17 cellular contexts compared by ENCODE assay signal in the genomic region with DNA sequence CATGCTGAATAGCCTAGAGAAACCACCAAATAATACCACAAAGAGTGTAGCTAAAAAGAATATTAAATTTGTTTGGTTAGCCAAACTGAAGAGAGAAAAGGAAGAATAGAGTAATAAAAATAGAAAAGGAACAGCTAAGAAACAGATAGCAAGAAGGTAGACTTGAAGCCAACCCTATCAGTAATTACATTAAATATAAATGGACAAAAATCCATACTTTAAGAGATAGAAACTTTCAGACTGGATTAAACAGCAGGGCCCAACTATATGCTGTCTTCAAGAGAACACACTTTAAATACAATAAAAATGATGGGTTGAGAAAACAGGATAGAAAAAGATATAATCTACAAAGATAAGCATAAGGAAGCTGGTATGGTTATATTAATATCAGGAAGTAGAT. TPM values are rescaled to one million over a fixed set of nuclear protein-coding genes. Genes with fewer than 3 reads are reported as not detected.
DNase-seq lines count a peak whose midpoint lies in the region; ATAC-seq and TF ChIP-seq lines count a peak whose summit lies in the region.
"Had no signal": no experiment of that assay in that cellular context is flagged by ENCODE, and none has a peak within 500 bp of the region (broad histone marks: within the 10 kb centered on the region; RNA-seq: fewer than 3 reads in every experiment).

No MANE protein-coding gene starts in this region.

- no peaks in the 10 kb centered on the region for H3K27me3 Mint-ChIP-seq in activated CD4-positive, alpha-beta memory T cell treated with anti-CD3 and anti-CD28 coated beads for 36 hours
- no peaks in the 10 kb centered on the region for H3K27me3 Mint-ChIP-seq in activated CD4-positive, alpha-beta memory T cell treated with anti-CD3 and anti-CD28 coated beads, Interleukin-2, amount 10 ng/mL, durations not matched to agents 7 days and 5 days
- H3K27me3 Mint-ChIP-seq in activated naive CD4-positive, alpha-beta T cell treated with anti-CD3 and anti-CD28 coated beads, Interleukin-2, amount 10 ng/mL, durations not matched to agents 7 days and 5 days, result no peaks in the 10 kb centered on the region
- no peaks in the 10 kb centered on the region for H3K27me3 Mint-ChIP-seq in CD4-positive, alpha-beta T cell
- H3K27me3 Mint-ChIP-seq in activated T-helper 17 cell treated with anti-CD3 and anti-CD28 coated beads, Interleukin-2, amount 50 U/mL, for 72 hours, result no peaks in the 10 kb centered on the region

- peaks cover 76% of the 10 kb centered on the region for H3K36me3 Mint-ChIP-seq in activated CD4-positive, alpha-beta memory T cell treated with anti-CD3 and anti-CD28 coated beads for 36 hours
- H3K36me3 Mint-ChIP-seq in activated CD4-positive, alpha-beta memory T cell treated with anti-CD3 and anti-CD28 coated beads, Interleukin-2, amount 10 ng/mL, durations not matched to agents 7 days and 5 days (ENCODE audit: low read depth), result peaks cover 78% of the 10 kb centered on the region
- H3K36me3 Mint-ChIP-seq in activated naive CD4-positive, alpha-beta T cell treated with anti-CD3 and anti-CD28 coated beads, Interleukin-2, amount 10 ng/mL, durations not matched to agents 7 days and 5 days, result peaks cover 69% of the 10 kb centered on the region
- H3K36me3 Mint-ChIP-seq in activated naive CD4-positive, alpha-beta T cell treated with anti-CD3 and anti-CD28 coated beads, Interleukin-2, amount 50 U/mL, for 72 hours, result peaks cover 40 to 79% of the 10 kb centered on the region in 2 donors
- no peaks in the 10 kb centered on the region for H3K36me3 Mint-ChIP-seq in CD4-positive, alpha-beta T cell (ENCODE audit: low read depth)
- peaks cover 100% of the 10 kb centered on the region for H3K36me3 Mint-ChIP-seq in activated T-helper 17 cell treated with anti-CD3 and anti-CD28 coated beads, Interleukin-2, amount 50 U/mL, for 72 hours (ENCODE audit: low read depth)
- H3K36me3 Mint-ChIP-seq: CD8-positive, alpha-beta T cell had no signal

- no peak overlapping the region for H3K27ac ChIP-seq in CD4-positive, alpha-beta T cell (ENCODE audit: low read depth, low read length)
- H3K27ac ChIP-seq: BLaER1 treated with 17β-estradiol and CSF1 and Interleukin-3, amounts not matched to agents 10 nM and 100 nM; HL-60 had no signal

- DNase-seq in activated CD4-positive, alpha-beta memory T cell treated with anti-CD3 and anti-CD28 coated beads for 36 hours, result no peak
- no peak for DNase-seq in activated CD4-positive, alpha-beta memory T cell treated with anti-CD3 and anti-CD28 coated beads, Interleukin-2, amount 10 ng/mL, durations not matched to agents 7 days and 5 days
- no peak for DNase-seq in activated naive CD4-positive, alpha-beta T cell treated with anti-CD3 and anti-CD28 coated beads, Interleukin-2, amount 10 ng/mL, durations not matched to agents 7 days and 5 days
- no peak for DNase-seq in activated naive CD4-positive, alpha-beta T cell treated with anti-CD3 and anti-CD28 coated beads, Interleukin-2, amount 50 U/mL, for 72 hours (ENCODE audit: low spot score in 2 of 2)
- DNase-seq in CD4-positive, alpha-beta T cell, result no peak
- DNase-seq in activated effector memory CD4-positive, alpha-beta T cell treated with Interleukin-2 at 50 U/mL for 16 hours, result no peak
- DNase-seq: 8988T; Caco-2; CD8-positive, alpha-beta T cell; DND-41; GDM1; HCEC 1CT had no signal

- H3K27me3 ChIP-seq in CD4-positive, alpha-beta T cell (ENCODE audit: control insufficient read depth, insufficient read depth, low read length), result no peaks in the 10 kb centered on the region

- no peaks in the 10 kb centered on the region for H3K9me3 ChIP-seq in CD4-positive, alpha-beta T cell (ENCODE audit: control insufficient read depth, low read length)

- CTCF ChIA-PET in activated CD4-positive, alpha-beta memory T cell treated with anti-CD3 and anti-CD28 coated beads for 36 hours (lab: Charles Lee), result no interaction called here
- CTCF ChIA-PET in activated CD4-positive, alpha-beta memory T cell treated with anti-CD3 and anti-CD28 coated beads, Interleukin-2, amount 10 ng/mL, durations not matched to agents 7 days and 5 days (lab: Charles Lee), result interaction anchor here (1.0 to 2.1 kb wide), 4 partner anchors 16 to 55 kb away, joined by 3 to 7 read pairs (median 4); no protein-coding TSS in a partner anchor
- CTCF ChIA-PET in activated naive CD4-positive, alpha-beta T cell treated with anti-CD3 and anti-CD28 coated beads, Interleukin-2, amount 10 ng/mL, durations not matched to agents 7 days and 5 days (lab: Charles Lee), result interaction anchor here (1.4 kb wide), 1 partner anchor 59 kb away, joined by 3 read pairs; no protein-coding TSS in a partner anchor
- CTCF ChIA-PET in CD4-positive, alpha-beta T cell (lab: Charles Lee), result interaction anchor here (1.3 kb wide), 1 partner anchor 20 kb away, joined by 6 read pairs; no protein-coding TSS in a partner anchor

- TF ChIP-seq CTCF in CD4-positive, alpha-beta T cell (IDR thresholded peaks at IDR 0.05), result no peak

- no peak overlapping the region for H3K4me3 Mint-ChIP-seq in activated CD4-positive, alpha-beta memory T cell treated with anti-CD3 and anti-CD28 coated beads for 36 hours
- H3K4me3 Mint-ChIP-seq in activated CD4-positive, alpha-beta memory T cell treated with anti-CD3 and anti-CD28 coated beads, Interleukin-2, amount 10 ng/mL, durations not matched to agents 7 days and 5 days, result no peak overlapping the region
- no peak overlapping the region for H3K4me3 Mint-ChIP-seq in activated naive CD4-positive, alpha-beta T cell treated with anti-CD3 and anti-CD28 coated beads, Interleukin-2, amount 10 ng/mL, durations not matched to agents 7 days and 5 days
- no peak overlapping the region for H3K4me3 Mint-ChIP-seq in CD4-positive, alpha-beta T cell
- no peak overlapping the region for H3K4me3 Mint-ChIP-seq in activated T-helper 17 cell treated with anti-CD3 and anti-CD28 coated beads, Interleukin-2, amount 50 U/mL, for 72 hours
- H3K4me3 Mint-ChIP-seq: CD8-positive, alpha-beta T cell had no signal

- POLR2A ChIA-PET in activated CD4-positive, alpha-beta memory T cell treated with anti-CD3 and anti-CD28 coated beads for 36 hours (lab: Charles Lee), result no interaction called here
- POLR2A ChIA-PET in activated CD4-positive, alpha-beta memory T cell treated with anti-CD3 and anti-CD28 coated beads, Interleukin-2, amount 10 ng/mL, durations not matched to agents 7 days and 5 days (lab: Charles Lee), result interaction anchor here (1.4 kb wide), 1 partner anchor 18 kb away, joined by 5 read pairs; no protein-coding TSS in a partner anchor
- POLR2A ChIA-PET in CD4-positive, alpha-beta T cell (lab: Charles Lee), result interaction anchor here (0.8 to 1.3 kb wide), 2 partner anchors 16 to 19 kb away, joined by 3 read pairs; no protein-coding TSS in a partner anchor

- no peak for ATAC-seq in activated naive CD4-positive, alpha-beta T cell treated with anti-CD3 and anti-CD28 coated beads, Interleukin-2, amount 50 U/mL, for 72 hours
- no peak for ATAC-seq in CD4-positive, alpha-beta T cell (ENCODE audit: poor library complexity)
- ATAC-seq in activated T-helper 17 cell treated with anti-CD3 and anti-CD28 coated beads, Interleukin-2, amount 50 U/mL, for 72 hours (replicated peaks), result no peak
- ATAC-seq in HG02870 (IDR thresholded peaks at IDR 0.05; ENCODE audit: unreplicated experiment), result no peak
- ATAC-seq: CD8-positive, alpha-beta T cell had no signal

- peaks cover 5% of the 10 kb centered on the region for H3K9me3 Mint-ChIP-seq in activated CD4-positive, alpha-beta memory T cell treated with anti-CD3 and anti-CD28 coated beads for 36 hours
- peaks cover 4% of the 10 kb centered on the region for H3K9me3 Mint-ChIP-seq in activated CD4-positive, alpha-beta memory T cell treated with anti-CD3 and anti-CD28 coated beads, Interleukin-2, amount 10 ng/mL, durations not matched to agents 7 days and 5 days
- H3K9me3 Mint-ChIP-seq in activated naive CD4-positive, alpha-beta T cell treated with anti-CD3 and anti-CD28 coated beads, Interleukin-2, amount 10 ng/mL, durations not matched to agents 7 days and 5 days, result peaks cover 10% of the 10 kb centered on the region
- peaks cover 0 to 5% of the 10 kb centered on the region in 2 donors for H3K9me3 Mint-ChIP-seq in activated naive CD4-positive, alpha-beta T cell treated with anti-CD3 and anti-CD28 coated beads, Interleukin-2, amount 50 U/mL, for 72 hours
- H3K9me3 Mint-ChIP-seq in CD4-positive, alpha-beta T cell, result no peaks in the 10 kb centered on the region
- no peaks in the 10 kb centered on the region for H3K9me3 Mint-ChIP-seq in activated T-helper 17 cell treated with anti-CD3 and anti-CD28 coated beads, Interleukin-2, amount 50 U/mL, for 72 hours

- H3K4me1 Mint-ChIP-seq in activated CD4-positive, alpha-beta memory T cell treated with anti-CD3 and anti-CD28 coated beads for 36 hours (ENCODE audit: low read depth), result peaks cover 59% of the 10 kb centered on the region
- H3K4me1 Mint-ChIP-seq in activated CD4-positive, alpha-beta memory T cell treated with anti-CD3 and anti-CD28 coated beads, Interleukin-2, amount 10 ng/mL, durations not matched to agents 7 days and 5 days, result peaks cover 66% of the 10 kb centered on the region
- peaks cover 56% of the 10 kb centered on the region for H3K4me1 Mint-ChIP-seq in activated naive CD4-positive, alpha-beta T cell treated with anti-CD3 and anti-CD28 coated beads, Interleukin-2, amount 10 ng/mL, durations not matched to agents 7 days and 5 days
- H3K4me1 Mint-ChIP-seq in CD4-positive, alpha-beta T cell (ENCODE audit: low read depth), result peaks cover 23% of the 10 kb centered on the region
- H3K4me1 Mint-ChIP-seq in activated T-helper 17 cell treated with anti-CD3 and anti-CD28 coated beads, Interleukin-2, amount 50 U/mL, for 72 hours, result peaks cover 41% of the 10 kb centered on the region

- H3K27ac Mint-ChIP-seq in activated CD4-positive, alpha-beta memory T cell treated with anti-CD3 and anti-CD28 coated beads for 36 hours, result peak overlapping the region; percentile 28
- H3K27ac Mint-ChIP-seq in activated CD4-positive, alpha-beta memory T cell treated with anti-CD3 and anti-CD28 coated beads, Interleukin-2, amount 10 ng/mL, durations not matched to agents 7 days and 5 days, result no peak overlapping the region
- H3K27ac Mint-ChIP-seq in activated naive CD4-positive, alpha-beta T cell treated with anti-CD3 and anti-CD28 coated beads, Interleukin-2, amount 10 ng/mL, durations not matched to agents 7 days and 5 days, result peak overlapping the region; percentile 60
- H3K27ac Mint-ChIP-seq in activated naive CD4-positive, alpha-beta T cell treated with anti-CD3 and anti-CD28 coated beads, Interleukin-2, amount 50 U/mL, for 72 hours, result no peak overlapping the region
- peak overlapping the region; percentile 27 for H3K27ac Mint-ChIP-seq in CD4-positive, alpha-beta T cell
- peak overlapping the region; percentile 30 for H3K27ac Mint-ChIP-seq in activated T-helper 17 cell treated with anti-CD3 and anti-CD28 coated beads, Interleukin-2, amount 50 U/mL, for 72 hours
- H3K27ac Mint-ChIP-seq: CD8-positive, alpha-beta T cell had no signal

- intact Hi-C loops in activated CD4-positive, alpha-beta memory T cell treated with anti-CD3 and anti-CD28 coated beads for 36 hours (cut with micrococcal nuclease), result no loop called here
- intact Hi-C loops in CD4-positive, alpha-beta T cell (cut with DNase I, micrococcal nuclease), result no loop called here

RNA-seq across cellular contexts. Expression of gene IL2RA, which starts 31.2 kb away (rescaled TPM):
- total RNA-seq in activated CD4-positive, alpha-beta memory T cell treated with anti-CD3 and anti-CD28 coated beads for 36 hours, result 100 to 1,000 TPM; 961 to 988 TPM
- 100 to 1,000 TPM; 437 to 446 TPM for total RNA-seq in activated CD4-positive, alpha-beta memory T cell treated with anti-CD3 and anti-CD28 coated beads, Interleukin-2, amount 10 ng/mL, durations not matched to agents 7 days and 5 days
- total RNA-seq in activated naive CD4-positive, alpha-beta T cell treated with anti-CD3 and anti-CD28 coated beads, Interleukin-2, amount 50 U/mL, for 72 hours, result 100 to 1,000 TPM; 531 to 706 TPM
- 1 to 10 TPM; 4.9 to 5.4 TPM for total RNA-seq in CD4-positive, alpha-beta T cell
- 1,000 to 10,000 TPM; 1,342 to 1,348 TPM for total RNA-seq in activated T-helper 17 cell treated with anti-CD3 and anti-CD28 coated beads, Interleukin-2, amount 50 U/mL, for 72 hours
- total RNA-seq: Caco-2, H4 had no signal

RNA-seq across cellular contexts. Expression of gene IL15RA, which starts 53.6 kb away (rescaled TPM):
- 10 to 100 TPM; 20.1 to 20.2 TPM for total RNA-seq in activated CD4-positive, alpha-beta memory T cell treated with anti-CD3 and anti-CD28 coated beads for 36 hours
- total RNA-seq in activated CD4-positive, alpha-beta memory T cell treated with anti-CD3 and anti-CD28 coated beads, Interleukin-2, amount 10 ng/mL, durations not matched to agents 7 days and 5 days, result 10 to 100 TPM; 22.1 to 24.5 TPM
- 10 to 100 TPM in 1 of 2 donors, 1 to 10 TPM in 1; 6.6 to 16.7 TPM for total RNA-seq in activated naive CD4-positive, alpha-beta T cell treated with anti-CD3 and anti-CD28 coated beads, Interleukin-2, amount 50 U/mL, for 72 hours
- 1 to 10 TPM; 4.4 TPM for total RNA-seq in CD4-positive, alpha-beta T cell
- 10 to 100 TPM; 25.5 to 28.2 TPM for total RNA-seq in activated T-helper 17 cell treated with anti-CD3 and anti-CD28 coated beads, Interleukin-2, amount 50 U/mL, for 72 hours

RNA-seq across cellular contexts. Expression of gene RBM17, which starts 57.9 kb away (rescaled TPM):
- total RNA-seq in activated CD4-positive, alpha-beta memory T cell treated with anti-CD3 and anti-CD28 coated beads for 36 hours, result 100 to 1,000 TPM; 151 to 155 TPM
- 100 to 1,000 TPM; 155 to 157 TPM for total RNA-seq in activated CD4-positive, alpha-beta memory T cell treated with anti-CD3 and anti-CD28 coated beads, Interleukin-2, amount 10 ng/mL, durations not matched to agents 7 days and 5 days
- total RNA-seq in activated naive CD4-positive, alpha-beta T cell treated with anti-CD3 and anti-CD28 coated beads, Interleukin-2, amount 50 U/mL, for 72 hours, result 100 to 1,000 TPM; 141 to 227 TPM
- 100 to 1,000 TPM; 143 to 150 TPM for total RNA-seq in CD4-positive, alpha-beta T cell
- 100 to 1,000 TPM; 157 to 253 TPM for total RNA-seq in activated T-helper 17 cell treated with anti-CD3 and anti-CD28 coated beads, Interleukin-2, amount 50 U/mL, for 72 hours

Comparison
In these comparisons a context has a peak if more than half of its experiments do, and no peak if none do; other contexts are left out.
1. H3K27ac Mint-ChIP-seq: peak in activated CD4-positive, alpha-beta memory T cell treated with anti-CD3 and anti-CD28 coated beads for 36 hours (single experiment), activated naive CD4-positive, alpha-beta T cell treated with anti-CD3 and anti-CD28 coated beads, Interleukin-2, amount 10 ng/mL, durations not matched to agents 7 days and 5 days (single experiment), CD4-positive, alpha-beta T cell (single experiment) and activated T-helper 17 cell treated with anti-CD3 and anti-CD28 coated beads, Interleukin-2, amount 50 U/mL, for 72 hours (single experiment); none in activated CD4-positive, alpha-beta memory T cell treated with anti-CD3 and anti-CD28 coated beads, Interleukin-2, amount 10 ng/mL, durations not matched to agents 7 days and 5 days (single experiment) and activated naive CD4-positive, alpha-beta T cell treated with anti-CD3 and anti-CD28 coated beads, Interleukin-2, amount 50 U/mL, for 72 hours (0 of 2).
2. RNA of gene IL2RA, which starts 31.2 kb away (total RNA-seq): 1,342 to 1,348 TPM in activated T-helper 17 cell treated with anti-CD3 and anti-CD28 coated beads, Interleukin-2, amount 50 U/mL, for 72 hours, 961 to 988 TPM in activated CD4-positive, alpha-beta memory T cell treated with anti-CD3 and anti-CD28 coated beads for 36 hours, 531 to 706 TPM in activated naive CD4-positive, alpha-beta T cell treated with anti-CD3 and anti-CD28 coated beads, Interleukin-2, amount 50 U/mL, for 72 hours and 437 to 446 TPM in activated CD4-positive, alpha-beta memory T cell treated with anti-CD3 and anti-CD28 coated beads, Interleukin-2, amount 10 ng/mL, durations not matched to agents 7 days and 5 days; 4.9 to 5.4 TPM in CD4-positive, alpha-beta T cell; every median in the first group is over 10 times any median in the second.